Comparison of ENCODE assay signal across 22 cellular contexts in genomic region chr20:63312268-63312667, GRCh38. TPM values are rescaled to one million over a fixed set of nuclear protein-coding genes. Genes with fewer than 3 reads are reported as not detected.
"Had no signal": no experiment of that assay in that cellular context is flagged by ENCODE, and none has a peak within 500 bp of the region (broad histone marks: within the 10 kb centered on the region; RNA-seq: fewer than 3 reads in every experiment).

No MANE protein-coding gene starts in this region.

- H3K27me3 ChIP-seq: neutrophil, vagina had no signal

- H3K9me3 ChIP-seq: heart left ventricle, neutrophil, spleen, tibial artery, upper lobe of left lung, vagina had no signal

- DNase-seq: effector memory CD4-positive, alpha-beta T cell; mesenchymal stem cell; midbrain; naive thymus-derived CD4-positive, alpha-beta T cell; nephron progenitor cell; spleen; stimulated activated CD4-positive, alpha-beta T cell treated with anti-CD3 and anti-CD28 coated beads, Interleukin-15, amount 100 ng/mL, for 24 hours; stimulated activated CD4-positive, alpha-beta T cell treated with anti-CD3 and anti-CD28 coated beads, Interleukin-1b, Interleukin-23, amount 100 ng/mL, for 48 hours; stimulated activated CD4-positive, alpha-beta T cell treated with anti-CD3 and anti-CD28 coated beads, Interleukin-4, amount 100 ng/mL, for 24 hours; tibial artery had no signal

- H3K27ac ChIP-seq: heart left ventricle, neutrophil, spleen, tibial artery, upper lobe of left lung, vagina had no signal

- ATAC-seq: naive thymus-derived CD4-positive, alpha-beta T cell; sciatic nerve had no signal

- H3K4me1 ChIP-seq: tibial artery, vagina had no signal

- H3K4me3 ChIP-seq: heart left ventricle, lung, spleen, tibial artery, upper lobe of left lung, vagina had no signal

- H3K36me3 ChIP-seq: heart left ventricle, neutrophil, spleen, tibial artery, upper lobe of left lung, vagina had no signal

RNA-seq across cellular contexts. Expression of gene COL20A1, which starts 19.3 kb away (rescaled TPM):
- total RNA-seq: esophagus mucosa, fibroblast of lung, glomerular endothelial cell, heart left ventricle, left ventricle myocardium superior, osteoblast, pulmonary artery endothelial cell, vagina had no signal
- polyA plus RNA-seq: fibroblast of lung; heart left ventricle; naive thymus-derived CD4-positive, alpha-beta T cell had no signal

RNA-seq across cellular contexts. Expression of gene CHRNA4, which starts 48.9 kb away (rescaled TPM):
- total RNA-seq: esophagus mucosa; fibroblast of lung; glomerular endothelial cell; naive thymus-derived CD4-positive, alpha-beta T cell; osteoblast; pulmonary artery endothelial cell had no signal
- polyA plus RNA-seq: fibroblast of lung; naive thymus-derived CD4-positive, alpha-beta T cell had no signal

RNA-seq across cellular contexts. Expression of gene NKAIN4, which starts 58.0 kb away (rescaled TPM):
- total RNA-seq: esophagus mucosa; fibroblast of lung; heart left ventricle; left ventricle myocardium superior; naive thymus-derived CD4-positive, alpha-beta T cell; osteoblast; pulmonary artery endothelial cell; spleen; vagina had no signal
- polyA plus RNA-seq: fibroblast of lung; heart left ventricle; naive thymus-derived CD4-positive, alpha-beta T cell had no signal
